Comparison of ENCODE assay signal across 1 cellular context in genomic region chr3:33718595-33718907, GRCh38.
TF ChIP-seq lines count a peak whose summit lies in the region.

No MANE protein-coding gene starts in this region.

TF ChIP-seq in K562, 482 proteins besides CTCF, POLR2A, EP300 and RAD21 (continued from another document and continues in another):
- TF ChIP-seq CHD7 (IDR thresholded peaks at IDR 0.05; ENCODE audit: low read depth, low read length) = no peak
- no peak for TF ChIP-seq ZNF146 (CRISPR knock-in tag; IDR thresholded peaks at IDR 0.05; ENCODE audit: unreplicated experiment)
- peak; percentile 52 for TF ChIP-seq ZBTB40 (IDR thresholded peaks at IDR 0.05)
- TF ChIP-seq ZBTB40 (CRISPR knock-in tag; IDR thresholded peaks at IDR 0.05) = no peak
- no peak for TF ChIP-seq GATAD2A (IDR thresholded peaks at IDR 0.05)
- TF ChIP-seq DMBX1 (CRISPR knock-in tag; IDR thresholded peaks at IDR 0.05; ENCODE audit: borderline replicate concordance) = 0 out of 2 replicates have a peak, but pooled peaks have one; percentile 0
- no peak for TF ChIP-seq SMAD4 (CRISPR knock-in tag; conservative IDR thresholded peaks at IDR 0.05)
- TF ChIP-seq ADNP (tag; IDR thresholded peaks at IDR 0.05) = no peak
- no peak for TF ChIP-seq THRA (IDR thresholded peaks at IDR 0.05)
- TF ChIP-seq EZH2 (IDR thresholded peaks at IDR 0.05; ENCODE audit: borderline replicate concordance, low read depth, low read length) = no peak
- TF ChIP-seq NFYB (IDR thresholded peaks at IDR 0.05; ENCODE audit: extremely low read depth, insufficient read length) = no peak
- no peak for TF ChIP-seq HMBOX1 (IDR thresholded peaks at IDR 0.05)
- TF ChIP-seq ZBTB33 (CRISPR knock-in tag; IDR thresholded peaks at IDR 0.05) = no peak
- TF ChIP-seq ZFPM2 (CRISPR knock-in tag; IDR thresholded peaks at IDR 0.05) = no peak
- TF ChIP-seq ETV1 (tag; conservative IDR thresholded peaks at IDR 0.05; ENCODE audit: low read depth) = no peak
- no peak for TF ChIP-seq PYGO2 (tag; IDR thresholded peaks at IDR 0.05)
- TF ChIP-seq PHB2 (IDR thresholded peaks at IDR 0.05; ENCODE audit: low read depth) = 0 out of 2 replicates have a peak, but pooled peaks have one; percentile 38
- no peak for TF ChIP-seq ZNF76 (CRISPR knock-in tag; IDR thresholded peaks at IDR 0.05; ENCODE audit: borderline replicate concordance)
- no peak for TF ChIP-seq NR3C1 (CRISPR knock-in tag; IDR thresholded peaks at IDR 0.05)
- no peak for TF ChIP-seq KAT7 (CRISPR knock-in tag; IDR thresholded peaks at IDR 0.05; ENCODE audit: borderline replicate concordance)
- TF ChIP-seq AFF1 (IDR thresholded peaks at IDR 0.05; ENCODE audit: low read depth in 1 of 2, partially characterized antibody in 2 of 2) = peak; percentile 57 to 90
- TF ChIP-seq NEUROD1 (IDR thresholded peaks at IDR 0.05; ENCODE audit: borderline replicate concordance, low read depth, low read length, partially characterized antibody) = no peak
